Comparison of ENCODE assay signal across 15 cellular contexts in the genomic region with DNA sequence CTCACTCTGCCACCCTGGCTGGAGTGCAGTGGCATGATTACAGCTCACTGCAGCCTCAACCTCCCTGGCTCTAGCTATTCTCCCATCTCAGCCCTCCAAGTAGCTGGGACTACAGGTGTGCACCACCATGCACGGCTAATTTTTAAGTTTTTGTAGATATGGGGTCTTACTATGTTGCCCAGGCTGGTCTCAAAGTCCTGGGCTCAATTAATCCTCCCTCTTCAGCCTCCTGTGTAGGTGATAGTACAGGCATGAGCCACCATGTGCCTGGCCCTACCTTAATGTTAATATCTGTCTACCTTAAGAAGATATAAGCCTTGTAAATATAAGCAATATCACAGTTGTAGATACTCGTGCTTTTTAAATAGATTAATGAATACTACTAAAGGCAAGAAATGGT.
"Had no signal": no experiment of that assay in that cellular context is flagged by ENCODE, and none has a peak within 500 bp of the region (broad histone marks: within the 10 kb centered on the region; RNA-seq: fewer than 3 reads in every experiment).

No MANE protein-coding gene starts in this region.

- H3K9me3 Mint-ChIP-seq: endodermal cell; mesothelial cell of epicardium; T-helper 2 cell treated with Interferon-gamma antibody and Interleukin-4, amounts not matched to agents 5 μg/mL and 100 μg/mL, for 36 hours had no signal

- H3K4me1 Mint-ChIP-seq: endodermal cell, mesothelial cell of epicardium had no signal

- H3K9ac ChIP-seq: parathyroid adenoma had no signal

- H3K27ac ChIP-seq: gastrocnemius medialis, lower lobe of right lung, parathyroid adenoma had no signal

- H3K4me3 ChIP-seq: gastrocnemius medialis, heart left ventricle, lower lobe of right lung had no signal

- H3K79me2 ChIP-seq: parathyroid adenoma had no signal

- ATAC-seq: gastrocnemius medialis, heart left ventricle, left cardiac atrium had no signal

- H3K4me3 Mint-ChIP-seq: endodermal cell; mesothelial cell of epicardium; T-helper 2 cell treated with Interferon-gamma antibody and Interleukin-4, amounts not matched to agents 5 μg/mL and 100 μg/mL, for 36 hours had no signal

- H3K4me1 ChIP-seq: gastrocnemius medialis, parathyroid adenoma had no signal

- DNase-seq: activated CD4-positive, alpha-beta T cell treated with anti-CD3 and anti-CD28 coated beads, Interleukin-2, amount 50 U/mL, for 1 hour; activated CD4-positive, CD25-positive, alpha-beta regulatory T cell; activated effector memory CD4-positive, alpha-beta T cell treated with anti-CD3 and anti-CD28 coated beads, Interleukin-2, amount 50 U/mL, for 16 hours; activated T-cell treated with anti-CD3 and anti-CD28 coated beads for 4 hours; endodermal cell; erythroblast; gastrocnemius medialis; heart left ventricle; left cardiac atrium; lower lobe of right lung; stimulated activated CD4-positive, alpha-beta T cell treated with anti-CD3 and anti-CD28 coated beads, Interleukin-1b, Interleukin-23, amount 100 ng/mL, for 48 hours; SW 1271 had no signal

- H3K27ac Mint-ChIP-seq: endodermal cell; mesothelial cell of epicardium; T-helper 2 cell treated with Interferon-gamma antibody and Interleukin-4, amounts not matched to agents 5 μg/mL and 100 μg/mL, for 36 hours had no signal

- H3K27me3 ChIP-seq: gastrocnemius medialis, heart left ventricle had no signal

- H2AFZ ChIP-seq: parathyroid adenoma had no signal

- H3K9me3 ChIP-seq: gastrocnemius medialis, lower lobe of right lung had no signal
